Comparison of ENCODE assay signal across 20 cellular contexts in genomic region chr17:7468814-7469438, GRCh38. TPM values are rescaled to one million over a fixed set of nuclear protein-coding genes. Genes with fewer than 3 reads are reported as not detected.
DNase-seq lines count a peak whose midpoint lies in the region; ATAC-seq and TF ChIP-seq lines count a peak whose summit lies in the region.
"Had no signal": no experiment of that assay in that cellular context is flagged by ENCODE, and none has a peak within 500 bp of the region (broad histone marks: within the 10 kb centered on the region; RNA-seq: fewer than 3 reads in every experiment).

No MANE protein-coding gene starts in this region.

- peaks cover 3% of the 10 kb centered on the region for H3K36me3 ChIP-seq in cardiac muscle cell
- peaks cover 0 to 23% (median 12%) of the 10 kb centered on the region in 4 donors for H3K36me3 ChIP-seq in upper lobe of left lung
- H3K36me3 ChIP-seq in colonic mucosa, result no peaks in the 10 kb centered on the region

- DNase-seq in cardiac muscle cell (ENCODE audit: low read depth in 1 of 2, low spot score in 1 of 2), result no peak
- no peak for DNase-seq in Right ventricle myocardium inferior (ENCODE audit: missing footprints)
- peak; percentile 47 for DNase-seq in choroid plexus epithelial cell (ENCODE audit: low read depth)
- no peak for DNase-seq in upper lobe of left lung
- DNase-seq in colonic mucosa, result no peak
- DNase-seq: GF-D8, MM.1S, NCI-H1092 treated with DMSO at 0.1 percent for 48 hours, NCI-H2081 treated with DMSO at 0.1 percent for 48 hours, NCI-H510A treated with DMSO at 0.1 percent for 48 hours, NCI-H82, PC-9 had no signal

- no peaks in the 10 kb centered on the region for H3K9me3 Mint-ChIP-seq in nephron

- peaks cover 16% of the 10 kb centered on the region for H3K36me3 Mint-ChIP-seq in nephron (ENCODE audit: low read depth)

- H3K27me3 ChIP-seq in cardiac muscle cell (no peaks in the 10 kb centered on the region), upper lobe of left lung (no peaks in the 10 kb centered on the region), colonic mucosa (no peaks in the 10 kb centered on the region)

- peaks cover 9% of the 10 kb centered on the region for H3K4me1 Mint-ChIP-seq in nephron

- no peak for TF ChIP-seq POLR2A in upper lobe of left lung (IDR thresholded peaks at IDR 0.05)

- peak overlapping the region in 2 of 3 experiments; percentile 27 to 48 for H3K27ac Mint-ChIP-seq in nephron

- TF ChIP-seq EP300 in upper lobe of left lung (IDR thresholded peaks at IDR 0.05), result no peak

- peak overlapping the region; percentile 34 for H3K27ac ChIP-seq in cardiac muscle cell
- H3K27ac ChIP-seq in upper lobe of left lung, result peak overlapping the region; percentile 5 to 52 (median 48)
- H3K27ac ChIP-seq in colonic mucosa, result no peak overlapping the region
- H3K27ac ChIP-seq: C4-2B, PC-9 had no signal

- WGBS in upper lobe of left lung, 2 donors, result 71 to 72% methylated on average over 12 of the region's 12 CpGs

- intact Hi-C loops in Right ventricle myocardium inferior (cut with DNase I), result no loop called here
- intact Hi-C loops in colonic mucosa (cut with DNase I), result no loop called here

- H3K4me3 ChIP-seq in cardiac muscle cell (no peak overlapping the region), choroid plexus epithelial cell (ENCODE audit: low read depth, low read length) (no peak overlapping the region), upper lobe of left lung (no peak overlapping the region), colonic mucosa (no peak overlapping the region)
- H3K4me3 ChIP-seq: PC-9 had no signal

- no peak for ATAC-seq in Right ventricle myocardium inferior
- ATAC-seq in upper lobe of left lung (ENCODE audit: low FRiP score in 2 of 2), result no peak
- ATAC-seq in GM19328 (IDR thresholded peaks at IDR 0.05; ENCODE audit: unreplicated experiment), result no peak
- no peak for ATAC-seq in GM18873 (IDR thresholded peaks at IDR 0.05; ENCODE audit: low FRiP score, unreplicated experiment)
- ATAC-seq: HepG2 had no signal

- H3K9me3 ChIP-seq in cardiac muscle cell (ENCODE audit: low read depth) (no peaks in the 10 kb centered on the region), upper lobe of left lung (no peaks in the 10 kb centered on the region), colonic mucosa (no peaks in the 10 kb centered on the region)

- H3K4me1 ChIP-seq in cardiac muscle cell (ENCODE audit: low read depth) (peaks cover 5% of the 10 kb centered on the region), upper lobe of left lung (peaks cover 25 to 58% (median 41%) of the 10 kb centered on the region in 4 donors), colonic mucosa (no peaks in the 10 kb centered on the region)

- H3K27me3 Mint-ChIP-seq in nephron (ENCODE audit: low read depth), result no peaks in the 10 kb centered on the region

- H3K9ac ChIP-seq in colonic mucosa (ENCODE audit: low read depth in 2 of 2, low read length in 2 of 2), result no peak overlapping the region

- no peak overlapping the region for H3K4me3 Mint-ChIP-seq in nephron

- TF ChIP-seq CTCF in cardiac muscle cell (IDR thresholded peaks at IDR 0.05; ENCODE audit: low read depth, low read length) (no peak), choroid plexus epithelial cell (conservative IDR thresholded peaks at IDR 0.05; ENCODE audit: low read depth, low read length) (no peak), nephron (IDR thresholded peaks at IDR 0.05; ENCODE audit: unreplicated experiment in 3 of 3) (no peak), upper lobe of left lung (IDR thresholded peaks at IDR 0.05) (no peak), colonic mucosa (IDR thresholded peaks at IDR 0.05) (no peak)

RNA-seq across cellular contexts. Expression of gene ZBTB4, which starts 10.5 kb away (rescaled TPM):
- total RNA-seq in cardiac muscle cell, result 28.5 and 40.4 TPM in 2 replicates
- 17.9 and 26.6 TPM in 2 replicates for polyA plus RNA-seq in cardiac muscle cell
- total RNA-seq in Right ventricle myocardium inferior, result 62.1 TPM
- total RNA-seq in upper lobe of left lung, result 10 to 100 TPM; 54.4 to 90.1 (median 74.2) TPM
- total RNA-seq in colonic mucosa, result 10 to 100 TPM; 12.9 to 26.7 TPM

RNA-seq across cellular contexts. Expression of gene SLC35G6, which starts 12.3 kb away (rescaled TPM):
- total RNA-seq in cardiac muscle cell (not detected in 2 replicates), Right ventricle myocardium inferior (not detected), upper lobe of left lung (not detected), colonic mucosa (not detected)
- polyA plus RNA-seq in cardiac muscle cell, result 0.10 and 1.9 TPM in 2 replicates
- total RNA-seq: A673, H4, PC-9, Right ventricle myocardium superior had no signal
- polyA plus RNA-seq: HepG2 had no signal

RNA-seq across cellular contexts. Expression of gene POLR2A, which starts 15.2 kb away (rescaled TPM):
- total RNA-seq in cardiac muscle cell (40.7 and 41.3 TPM in 2 replicates), Right ventricle myocardium inferior (36.4 TPM), upper lobe of left lung (100 to 1,000 TPM in 4 of 6 donors, 10 to 100 TPM in 2; 79.5 to 139 (median 112) TPM), colonic mucosa (100 to 1,000 TPM in 1 of 2 donors, 10 to 100 TPM in 1; 73.5 to 137 TPM)
- 53.8 and 62.3 TPM in 2 replicates for polyA plus RNA-seq in cardiac muscle cell

RNA-seq across cellular contexts. Expression of gene CHRNB1, which starts 24.1 kb away (rescaled TPM):
- total RNA-seq in cardiac muscle cell (8.5 and 14.0 TPM in 2 replicates), Right ventricle myocardium inferior (11.8 TPM), upper lobe of left lung (10 to 100 TPM in 1 of 6 donors, 1 to 10 TPM in 5; 1.9 to 11.5 (median 7.0) TPM), colonic mucosa (1 to 10 TPM; 4.3 to 6.1 TPM)
- 28.6 and 34.5 TPM in 2 replicates for polyA plus RNA-seq in cardiac muscle cell

RNA-seq across cellular contexts. Expression of gene FGF11, which starts 29.6 kb away (rescaled TPM):
- 51.9 and 56.8 TPM in 2 replicates for total RNA-seq in cardiac muscle cell
- 50.4 and 63.6 TPM in 2 replicates for polyA plus RNA-seq in cardiac muscle cell
- 11.7 TPM for total RNA-seq in Right ventricle myocardium inferior
- 1 to 10 TPM in 2 of 6 donors, under 1 TPM in 3, not detected in 1; 0.15 to 2.0 (median 0.57) TPM for total RNA-seq in upper lobe of left lung
- total RNA-seq in colonic mucosa, result 1 to 10 TPM; 1.2 to 1.6 TPM
- total RNA-seq: H4 had no signal
